Comparison of ENCODE assay signal across 16 cellular contexts in the genomic region with DNA sequence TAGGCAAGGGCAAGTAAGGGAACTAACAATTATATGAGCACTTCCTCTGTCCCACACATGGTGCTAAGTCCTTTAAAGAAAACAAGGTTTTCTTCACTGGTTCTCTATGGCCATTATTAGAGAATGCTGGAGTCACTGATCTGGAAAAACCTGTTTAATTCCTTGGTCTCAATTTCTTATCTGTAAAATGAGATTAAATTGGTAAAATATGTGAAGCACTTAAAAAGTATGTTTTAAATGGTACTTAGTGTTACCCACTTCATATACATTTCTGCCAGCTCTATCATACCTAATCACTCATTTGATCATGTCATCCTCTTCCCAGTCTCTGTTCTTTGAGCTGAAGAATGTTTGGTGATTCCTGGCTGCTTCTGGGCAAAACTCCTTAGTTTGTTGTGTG.
"Had no signal": no experiment of that assay in that cellular context is flagged by ENCODE, and none has a peak within 500 bp of the region (broad histone marks: within the 10 kb centered on the region; RNA-seq: fewer than 3 reads in every experiment).

No MANE protein-coding gene starts in this region.

- H3K4me3 ChIP-seq: ascending aorta, cardiac muscle cell, spleen, vagina had no signal

- H3K27me3 ChIP-seq: ascending aorta, cardiac muscle cell, spleen, vagina had no signal

- H3K4me3 Mint-ChIP-seq: activated CD8-positive, alpha-beta memory T cell treated with anti-CD3 and anti-CD28 coated beads, Interleukin-2, amount 10 ng/mL, durations not matched to agents 7 days and 5 days; T-helper 1 cell treated with Interleukin-12 subunit alpha and Interleukin-12 subunit beta and Interleukin-4 antibody, amounts not matched to agents 30 μg/mL and 1 μg/mL, for 36 hours had no signal

- ATAC-seq: activated CD8-positive, alpha-beta memory T cell treated with anti-CD3 and anti-CD28 coated beads, Interleukin-2, amount 10 ng/mL, durations not matched to agents 7 days and 5 days; left lobe of liver; sciatic nerve had no signal

- H3K27ac Mint-ChIP-seq: activated CD8-positive, alpha-beta memory T cell treated with anti-CD3 and anti-CD28 coated beads, Interleukin-2, amount 10 ng/mL, durations not matched to agents 7 days and 5 days; activated naive CD8-positive, alpha-beta T cell treated with anti-CD3 and anti-CD28 coated beads, Interleukin-2, amount 10 ng/mL, durations not matched to agents 7 days and 5 days had no signal

- DNase-seq: activated CD4-positive, CD25-positive, alpha-beta regulatory T cell; activated CD8-positive, alpha-beta memory T cell treated with anti-CD3 and anti-CD28 coated beads, Interleukin-2, amount 10 ng/mL, durations not matched to agents 7 days and 5 days; activated gamma-delta T cell treated with Interleukin-2 at 50 U/mL for 16 hours; activated naive CD8-positive, alpha-beta T cell treated with anti-CD3 and anti-CD28 coated beads, Interleukin-2, amount 10 ng/mL, durations not matched to agents 7 days and 5 days; activated T-cell treated with anti-CD3 and anti-CD28 coated beads, Interleukin-2, amount 50 U/mL, for 24 hours; effector CD4-positive, alpha-beta T cell; islet precursor cell; spleen; stimulated activated CD4-positive, alpha-beta T cell treated with anti-CD3 and anti-CD28 coated beads, Interleukin-2, amount 100 ng/mL, for 48 hours; stimulated activated CD8-positive, alpha-beta memory T cell treated with anti-CD3 and anti-CD28 coated beads, Interleukin-4, amount 100 ng/mL, for 48 hours had no signal

- H3K36me3 ChIP-seq: ascending aorta, cardiac muscle cell, spleen, vagina had no signal

- H3K27me3 Mint-ChIP-seq: activated CD8-positive, alpha-beta memory T cell treated with anti-CD3 and anti-CD28 coated beads, Interleukin-2, amount 10 ng/mL, durations not matched to agents 7 days and 5 days; activated naive CD8-positive, alpha-beta T cell treated with anti-CD3 and anti-CD28 coated beads, Interleukin-2, amount 10 ng/mL, durations not matched to agents 7 days and 5 days; activated T-cell treated with anti-CD3 and anti-CD28 coated beads, Interleukin-2, amount 50 U/mL, for 24 hours had no signal

- H3K9me3 ChIP-seq: ascending aorta, spleen, vagina had no signal

- H3K27ac ChIP-seq: ascending aorta, cardiac muscle cell, vagina had no signal

- H3K9me3 Mint-ChIP-seq: activated naive CD8-positive, alpha-beta T cell treated with anti-CD3 and anti-CD28 coated beads, Interleukin-2, amount 10 ng/mL, durations not matched to agents 7 days and 5 days; activated T-cell treated with anti-CD3 and anti-CD28 coated beads, Interleukin-2, amount 50 U/mL, for 24 hours; T-helper 1 cell treated with Interleukin-12 subunit alpha and Interleukin-12 subunit beta and Interleukin-4 antibody, amounts not matched to agents 30 μg/mL and 1 μg/mL, for 36 hours had no signal
